ENCODE assay signal across 8 cellular contexts in genomic region chr4:140790765-140791164, GRCh38. TPM values are rescaled to one million over a fixed set of nuclear protein-coding genes. Genes with fewer than 3 reads are reported as not detected.
DNase-seq lines count a peak whose midpoint lies in the region; ATAC-seq and TF ChIP-seq lines count a peak whose summit lies in the region.

No MANE protein-coding gene starts in this region.

- no peaks in the 10 kb centered on the region for H3K27me3 ChIP-seq in neural progenitor cell

- peaks cover 7% of the 10 kb centered on the region for H3K4me1 ChIP-seq in neural progenitor cell

- H4K20me1 ChIP-seq in neural progenitor cell (ENCODE audit: low read depth) = no peaks in the 10 kb centered on the region

- no peaks in the 10 kb centered on the region for H3K36me3 ChIP-seq in neural progenitor cell

- no peaks in the 10 kb centered on the region for H3K79me2 ChIP-seq in neural progenitor cell (ENCODE audit: low read depth)

- no peak overlapping the region for H3K4me2 ChIP-seq in neural progenitor cell

- peak; percentile 90 for ATAC-seq in GM21423 (IDR thresholded peaks at IDR 0.05; ENCODE audit: unreplicated experiment)
- peak; percentile 96 for ATAC-seq in HG03571 (IDR thresholded peaks at IDR 0.05; ENCODE audit: unreplicated experiment)

- H3K4me1 Mint-ChIP-seq in neural progenitor cell = peaks cover 5% of the 10 kb centered on the region

- H3K4me3 Mint-ChIP-seq in neural progenitor cell = no peak overlapping the region

- H3K9ac ChIP-seq in neural progenitor cell = no peak overlapping the region

- no peak overlapping the region for H3K27ac ChIP-seq in neural progenitor cell

- H3K36me3 Mint-ChIP-seq in neural progenitor cell = no peaks in the 10 kb centered on the region

- no peak overlapping the region for H3K4me3 ChIP-seq in neural progenitor cell

- DNase-seq in EH (ENCODE audit: low read depth) = peak; percentile 16
- peak; percentile 75 for DNase-seq in germinal center (ENCODE audit: low spot score)
- DNase-seq in NCI-H146 (lab: John Stamatoyannopoulos, UW) = no peak
- DNase-seq in neural progenitor cell (ENCODE audit: low spot score) = no peak
- no peak for DNase-seq in GOT3 (lab: John Stamatoyannopoulos, UW)
- DNase-seq in SW 1271 (lab: John Stamatoyannopoulos, UW) = no peak

- no peak for TF ChIP-seq CTCF in neural progenitor cell (IDR thresholded peaks at IDR 0.05)

- H3K27me3 Mint-ChIP-seq in neural progenitor cell (ENCODE audit: insufficient read depth, low read depth) = peaks cover 3% of the 10 kb centered on the region

- no peak overlapping the region for H3K27ac Mint-ChIP-seq in neural progenitor cell

- H3K9me3 Mint-ChIP-seq in neural progenitor cell = peaks cover 7% of the 10 kb centered on the region

- H3K9me3 ChIP-seq in neural progenitor cell (ENCODE audit: low read depth) = no peaks in the 10 kb centered on the region

- H3F3A ChIP-seq in neural progenitor cell (ENCODE audit: low read depth) = no peaks in the 10 kb centered on the region

- H2AFZ ChIP-seq in neural progenitor cell (replicated peaks) = no peak overlapping the region

RNA-seq across cellular contexts. Expression of gene TBC1D9, which starts 34.6 kb away (rescaled TPM):
- 8.8 and 11.3 TPM in 2 replicates for total RNA-seq in neural progenitor cell (ENCODE audit: low replicate concordance)

Comparison
In these comparisons a context has a peak if more than half of its experiments do, and no peak if none do; other contexts are left out.
1. DNase-seq: peak in EH (single experiment) and germinal center (single experiment); none in NCI-H146 (single experiment), neural progenitor cell (single experiment), GOT3 (single experiment) and SW 1271 (0 of 2).